Comparison of ENCODE assay signal across 10 cellular contexts in the genomic region with DNA sequence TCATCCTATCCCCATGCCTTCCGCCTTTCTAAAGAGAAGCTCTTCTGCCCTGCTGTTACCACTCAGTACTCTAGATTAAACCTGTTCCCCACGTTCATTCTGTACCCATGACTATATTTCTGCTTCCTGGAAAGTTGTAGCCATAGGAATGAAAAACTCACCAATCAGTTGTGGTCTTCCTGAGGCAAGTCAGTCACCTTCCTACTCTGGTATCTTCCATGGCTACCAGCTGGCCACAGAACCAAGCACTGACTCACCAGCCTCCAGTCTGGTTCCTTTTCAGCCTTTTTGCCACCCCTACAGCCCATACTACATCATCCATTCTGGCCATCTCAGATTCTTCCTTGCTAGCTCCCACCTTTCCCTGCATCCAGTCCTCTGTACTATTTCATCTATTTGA. TPM values are rescaled to one million over a fixed set of nuclear protein-coding genes. Genes with fewer than 3 reads are reported as not detected.
A peak's percentile ranks its signal among the peaks of the same experiment; 100 is the strongest.
DNase-seq lines count a peak whose midpoint lies in the region; ATAC-seq, FAIRE-seq and TF ChIP-seq lines count a peak whose summit lies in the region.
"Had no signal": no experiment of that assay in that cellular context is flagged by ENCODE, and none has a peak within 500 bp of the region (broad histone marks: within the 10 kb centered on the region; RNA-seq: fewer than 3 reads in every experiment).

No MANE protein-coding gene starts in this region.

- H3K9me1 ChIP-seq in keratinocyte (ENCODE audit: control insufficient read depth, extremely low read depth, insufficient read depth, low read length) = peaks cover 2% of the 10 kb centered on the region

- peak; percentile 49 for FAIRE-seq in keratinocyte (lab: Jason Lieb, UNC)

- peak overlapping the region; percentile 33 for H3K4me2 ChIP-seq in keratinocyte (ENCODE audit: control insufficient read depth, extremely low read depth, insufficient read depth, low read depth, low read length)
- H3K4me2 ChIP-seq: hepatocyte had no signal

- intact Hi-C loops in natural killer cell (cut with micrococcal nuclease) = no loop called here
- intact Hi-C loops in upper lobe of right lung (cut with DNase I) = no loop called here

- peak overlapping the region; percentile 63 for H3K27ac ChIP-seq in keratinocyte (ENCODE audit: control insufficient read depth, insufficient read depth, low read length)
- peak overlapping the region; percentile 30 for H3K27ac ChIP-seq in upper lobe of right lung
- no peak overlapping the region for H3K27ac ChIP-seq in WERI-Rb-1
- H3K27ac ChIP-seq: hepatocyte had no signal

- peaks cover 5 to 13% of the 10 kb centered on the region in 2 experiments for H3K36me3 ChIP-seq in keratinocyte (ENCODE audit: control insufficient read depth in 2 of 2, extremely low read depth in 1 of 2, insufficient read depth in 2 of 2, low read length in 2 of 2)
- H3K36me3 ChIP-seq in upper lobe of right lung = no peaks in the 10 kb centered on the region
- H3K36me3 ChIP-seq in WERI-Rb-1 = no peaks in the 10 kb centered on the region

- peak overlapping the region; percentile 34 for H3K9ac ChIP-seq in keratinocyte (ENCODE audit: control insufficient read depth, extremely low read depth, insufficient read depth, low read length)

- H3K4me1 Mint-ChIP-seq in natural killer cell treated with Interleukin-12 subunit alpha and Interleukin-12 subunit beta and Interleukin-15 and Interleukin-18, amount 100 ng/mL, for 72 hours (ENCODE audit: low read depth in 2 of 2) = peaks cover 23 to 28% of the 10 kb centered on the region in 2 donors
- peaks cover 20 to 27% of the 10 kb centered on the region in 2 donors for H3K4me1 Mint-ChIP-seq in natural killer cell

- H4K20me1 ChIP-seq in keratinocyte (ENCODE audit: control insufficient read depth, extremely low read depth, insufficient read depth, low read length) = no peaks in the 10 kb centered on the region

- no peaks in the 10 kb centered on the region for H3K9me3 ChIP-seq in keratinocyte (ENCODE audit: control insufficient read depth, low read depth, low read length)
- no peaks in the 10 kb centered on the region for H3K9me3 ChIP-seq in upper lobe of right lung
- H3K9me3 ChIP-seq in WERI-Rb-1 (ENCODE audit: severe bottlenecking) = no peaks in the 10 kb centered on the region

- peaks cover 30% of the 10 kb centered on the region for H3K4me1 ChIP-seq in keratinocyte (ENCODE audit: control insufficient read depth, extremely low read depth, insufficient read depth, low read length)
- peaks cover 15% of the 10 kb centered on the region for H3K4me1 ChIP-seq in upper lobe of right lung

- TF ChIP-seq CTCF in natural killer cell (IDR thresholded peaks at IDR 0.05) (no peak), astrocyte of the spinal cord (IDR thresholded peaks at IDR 0.05; ENCODE audit: low read depth, low read length) (no peak), keratinocyte (optimal IDR thresholded peaks at IDR 0.05 in 1 of 3, IDR thresholded peaks at IDR 0.05 in 1 of 3, conservative IDR thresholded peaks at IDR 0.05 in 1 of 3; ENCODE audit: extremely low read depth in 1 of 3, insufficient read depth in 2 of 3, low read length in 3 of 3) (no peak), upper lobe of right lung (IDR thresholded peaks at IDR 0.05) (no peak), WERI-Rb-1 (IDR thresholded peaks at IDR 0.05; ENCODE audit: low read depth, low read length) (no peak)

- H3K27me3 Mint-ChIP-seq in natural killer cell treated with Interleukin-12 subunit alpha and Interleukin-12 subunit beta and Interleukin-15 and Interleukin-18, amount 100 ng/mL, for 72 hours = no peaks in the 10 kb centered on the region
- H3K27me3 Mint-ChIP-seq in natural killer cell (ENCODE audit: low read depth in 2 of 2) = no peaks in the 10 kb centered on the region

- peaks cover 7% of the 10 kb centered on the region for H3K36me3 Mint-ChIP-seq in natural killer cell treated with Interleukin-12 subunit alpha and Interleukin-12 subunit beta and Interleukin-15 and Interleukin-18, amount 100 ng/mL, for 72 hours
- no peaks in the 10 kb centered on the region for H3K36me3 Mint-ChIP-seq in natural killer cell

- in situ Hi-C loops in astrocyte of the spinal cord (cut with HindIII; ENCODE audit: low sequenced_read_pairs) = no loop called here

- no peak overlapping the region for H3K4me3 Mint-ChIP-seq in natural killer cell treated with Interleukin-12 subunit alpha and Interleukin-12 subunit beta and Interleukin-15 and Interleukin-18, amount 100 ng/mL, for 72 hours
- H3K4me3 Mint-ChIP-seq in natural killer cell = no peak overlapping the region

- H2AFZ ChIP-seq in keratinocyte (ENCODE audit: control insufficient read depth, low read length) = no peak overlapping the region
- H2AFZ ChIP-seq: hepatocyte had no signal

- H3K79me2 ChIP-seq in keratinocyte (ENCODE audit: control insufficient read depth, insufficient read depth, low read length) = peaks cover 6% of the 10 kb centered on the region

- dilution Hi-C loops in keratinocyte (cut with MboI; ENCODE audit: extremely low pct_ligation_motif_present, low sequenced_read_pairs) = no loop called here

- H3K9me3 Mint-ChIP-seq in natural killer cell treated with Interleukin-12 subunit alpha and Interleukin-12 subunit beta and Interleukin-15 and Interleukin-18, amount 100 ng/mL, for 72 hours = no peaks in the 10 kb centered on the region
- no peaks in the 10 kb centered on the region for H3K9me3 Mint-ChIP-seq in natural killer cell

- peak overlapping the region; percentile 2 to 34 for H3K27ac Mint-ChIP-seq in natural killer cell treated with Interleukin-12 subunit alpha and Interleukin-12 subunit beta and Interleukin-15 and Interleukin-18, amount 100 ng/mL, for 72 hours
- peak overlapping the region in 1 of 2 donors; percentile 5 for H3K27ac Mint-ChIP-seq in natural killer cell

- no peak for ATAC-seq in natural killer cell treated with Interleukin-12 subunit alpha and Interleukin-12 subunit beta and Interleukin-15 and Interleukin-18, amount 100 ng/mL, for 72 hours
- ATAC-seq in natural killer cell = no peak
- no peak for ATAC-seq in upper lobe of right lung
- ATAC-seq in HG02610 (IDR thresholded peaks at IDR 0.05; ENCODE audit: unreplicated experiment) = no peak

- H3K27me3 ChIP-seq in keratinocyte (ENCODE audit: control insufficient read depth, extremely low read depth, insufficient read depth, low read length) = no peaks in the 10 kb centered on the region
- H3K27me3 ChIP-seq in upper lobe of right lung = no peaks in the 10 kb centered on the region
- no peaks in the 10 kb centered on the region for H3K27me3 ChIP-seq in WERI-Rb-1 (ENCODE audit: insufficient read depth, low read depth, severe bottlenecking)
- H3K27me3 ChIP-seq: hepatocyte had no signal

- DNase-seq in natural killer cell treated with Interleukin-12 subunit alpha and Interleukin-12 subunit beta and Interleukin-15 and Interleukin-18, amount 100 ng/mL, for 72 hours (ENCODE audit: low spot score) = no peak
- no peak for DNase-seq in natural killer cell
- peak; percentile 89 for DNase-seq in astrocyte of the spinal cord (ENCODE audit: low read depth, low spot score)
- DNase-seq in keratinocyte (ENCODE audit: low read depth, low spot score) = peak; percentile 71
- DNase-seq in upper lobe of right lung = no peak
- no peak for DNase-seq in nucleus accumbens (lab: John Stamatoyannopoulos, UW)
- DNase-seq in WERI-Rb-1 = no peak
- DNase-seq: NCI-H1048 had no signal

- H3K4me3 ChIP-seq in astrocyte of the spinal cord (ENCODE audit: low read depth, low read length) (no peak overlapping the region), keratinocyte (ENCODE audit: control insufficient read depth in 2 of 3, extremely low read depth in 1 of 3, insufficient read depth in 2 of 3, low read depth in 1 of 3, low read length in 3 of 3) (no peak overlapping the region), upper lobe of right lung (no peak overlapping the region), WERI-Rb-1 (ENCODE audit: low read depth, low read length) (no peak overlapping the region)
- H3K4me3 ChIP-seq: hepatocyte had no signal

RNA-seq across cellular contexts. Expression of gene TMEM44, which starts 46.4 kb away (rescaled TPM):
- 1 to 10 TPM; 4.7 to 8.5 TPM for total RNA-seq in natural killer cell treated with Interleukin-12 subunit alpha and Interleukin-12 subunit beta and Interleukin-15 and Interleukin-18, amount 100 ng/mL, for 72 hours
- total RNA-seq in natural killer cell (1 to 10 TPM; 2.1 to 3.0 (median 2.8) TPM), upper lobe of right lung (25.3 TPM)
- 13.3 to 19.1 TPM (median 16.6 TPM) in 3 replicates for polyA plus RNA-seq in keratinocyte
- polyA plus RNA-seq in keratinocyte (2011; ENCODE audit: low read depth) = 4.4 TPM
- 9.9 and 13.3 TPM in 2 replicates for polyA plus RNA-seq in keratinocyte (2011; cell fraction: cytosol; rRNA removed)
- polyA plus RNA-seq in keratinocyte (2011; cell fraction: nucleus; rRNA removed) = 39.7 and 55.1 TPM in 2 replicates
- polyA plus RNA-seq in keratinocyte (2012; ENCODE audit: low replicate concordance) = 7.3 and 17.4 TPM in 2 replicates
- 14.2 to 17.5 TPM (median 16.5 TPM) in 3 replicates for polyA minus RNA-seq in keratinocyte
- polyA minus RNA-seq in keratinocyte (2011; cell fraction: cytosol; rRNA and poly(A)+ RNA removed) = 21.1 TPM
- polyA minus RNA-seq in keratinocyte (2011; cell fraction: nucleus; rRNA and poly(A)+ RNA removed) = 21.3 and 22.2 TPM in 2 replicates

Comparison
In these comparisons a context has a peak if more than half of its experiments do, and no peak if none do; other contexts are left out.
1. DNase-seq: peak in astrocyte of the spinal cord (single experiment) and keratinocyte (single experiment); none in natural killer cell treated with Interleukin-12 subunit alpha and Interleukin-12 subunit beta and Interleukin-15 and Interleukin-18, amount 100 ng/mL, for 72 hours (single experiment), natural killer cell (single experiment), upper lobe of right lung (single experiment), nucleus accumbens (0 of 56) and WERI-Rb-1 (single experiment).